12 cellular contexts compared by ENCODE assay signal in genomic region chr16:55832788-55833583, GRCh38. TPM values are rescaled to one million over a fixed set of nuclear protein-coding genes. Genes with fewer than 3 reads are reported as not detected.
A peak's percentile ranks its signal among the peaks of the same experiment; 100 is the strongest.
DNase-seq lines count a peak whose midpoint lies in the region; ATAC-seq and TF ChIP-seq lines count a peak whose summit lies in the region.
"Had no signal": no experiment of that assay in that cellular context is flagged by ENCODE, and none has a peak within 500 bp of the region (broad histone marks: within the 10 kb centered on the region; RNA-seq: fewer than 3 reads in every experiment).

Gene CES1 (minus strand): TSS chr16:55833096. CDS start chr16:55833055, 41 bp downstream.

- no peak for TF ChIP-seq POLR2A in esophagus muscularis mucosa (IDR thresholded peaks at IDR 0.05; ENCODE audit: low read depth)

- WGBS in esophagus muscularis mucosa, result 67% methylated on average over 24 of the region's 27 CpGs

- H3K4me3 Mint-ChIP-seq in activated CD8-positive, alpha-beta T cell treated with anti-CD3 and anti-CD28 coated beads for 36 hours, result no peak within 1 kb of the TSS
- H3K4me3 Mint-ChIP-seq: activated CD8-positive, alpha-beta memory T cell treated with anti-CD3 and anti-CD28 coated beads, Interleukin-2, amount 10 ng/mL, durations not matched to agents 7 days and 5 days had no signal

- TF ChIP-seq EP300 in esophagus muscularis mucosa (IDR thresholded peaks at IDR 0.05), result no peak

- peak within 1 kb of the TSS in 3 of 4 donors; percentile 30 to 64 (median 46) for H3K27ac ChIP-seq in esophagus muscularis mucosa (replicated peaks in 1 of 4)
- no peak within 1 kb of the TSS for H3K27ac ChIP-seq in thoracic aorta
- H3K27ac ChIP-seq: KMS-11 had no signal

- H3K4me1 Mint-ChIP-seq in activated CD8-positive, alpha-beta T cell treated with anti-CD3 and anti-CD28 coated beads for 36 hours (ENCODE audit: low read depth), result no peaks in the 10 kb centered on the region
- H3K4me1 Mint-ChIP-seq: activated CD8-positive, alpha-beta memory T cell treated with anti-CD3 and anti-CD28 coated beads, Interleukin-2, amount 10 ng/mL, durations not matched to agents 7 days and 5 days had no signal

- H3K4me3 ChIP-seq in esophagus muscularis mucosa (peak within 1 kb of the TSS; percentile 12 to 45 (median 20)), thoracic aorta (no peak within 1 kb of the TSS)

- H3K36me3 ChIP-seq in esophagus muscularis mucosa, result no peaks in the 10 kb centered on the region
- no peaks in the 10 kb centered on the region for H3K36me3 ChIP-seq in thoracic aorta

- H3K4me1 ChIP-seq in esophagus muscularis mucosa, result peaks cover 0 to 13% (median 0%) of the 10 kb centered on the region in 4 donors
- no peaks in the 10 kb centered on the region for H3K4me1 ChIP-seq in thoracic aorta (ENCODE audit: control insufficient read depth in 1 of 2, low read depth in 2 of 2)

- ATAC-seq in thoracic aorta (ENCODE audit: insufficient number of reproducible peaks, low FRiP score, low read depth), result no peak
- no peak for ATAC-seq in activated CD8-positive, alpha-beta T cell treated with anti-CD3 and anti-CD28 coated beads for 36 hours
- no peak for ATAC-seq in HG03565 (IDR thresholded peaks at IDR 0.05; ENCODE audit: unreplicated experiment)
- ATAC-seq: activated CD8-positive, alpha-beta memory T cell treated with anti-CD3 and anti-CD28 coated beads, Interleukin-2, amount 10 ng/mL, durations not matched to agents 7 days and 5 days had no signal

- H3K36me3 Mint-ChIP-seq in activated CD8-positive, alpha-beta T cell treated with anti-CD3 and anti-CD28 coated beads for 36 hours (ENCODE audit: low read depth), result no peaks in the 10 kb centered on the region
- H3K36me3 Mint-ChIP-seq: activated CD8-positive, alpha-beta memory T cell treated with anti-CD3 and anti-CD28 coated beads, Interleukin-2, amount 10 ng/mL, durations not matched to agents 7 days and 5 days had no signal

- intact Hi-C loops in esophagus muscularis mucosa (cut with DNase I), result no loop called here
- intact Hi-C loops in activated CD8-positive, alpha-beta T cell treated with anti-CD3 and anti-CD28 coated beads for 36 hours (cut with micrococcal nuclease), result no loop called here

- H3K9me3 Mint-ChIP-seq in activated CD8-positive, alpha-beta T cell treated with anti-CD3 and anti-CD28 coated beads for 36 hours, result no peaks in the 10 kb centered on the region

- peaks cover 0 to 12% (median 0%) of the 10 kb centered on the region in 4 donors for H3K27me3 ChIP-seq in esophagus muscularis mucosa
- no peaks in the 10 kb centered on the region for H3K27me3 ChIP-seq in thoracic aorta (replicated peaks; ENCODE audit: insufficient read depth)

- DNase-seq in NOMO-1 treated with DMSO at 0.1 percent for 48 hours (lab: John Stamatoyannopoulos, UW; ENCODE audit: unreplicated experiment), result peak; percentile 99
- peak; percentile 92 for DNase-seq in esophagus muscularis mucosa (ENCODE audit: extremely low spot score)
- no peak for DNase-seq in mesenteric fat pad (ENCODE audit: low spot score)
- no peak for DNase-seq in thoracic aorta (ENCODE audit: low spot score)
- DNase-seq in T-helper 9 cell, result no peak
- no peak for DNase-seq in activated CD8-positive, alpha-beta T cell treated with anti-CD3 and anti-CD28 coated beads for 36 hours
- DNase-seq in NCI-H446 treated with DMSO at 0.1 percent for 48 hours (lab: John Stamatoyannopoulos, UW), result no peak
- DNase-seq: activated CD8-positive, alpha-beta memory T cell treated with anti-CD3 and anti-CD28 coated beads, Interleukin-2, amount 10 ng/mL, durations not matched to agents 7 days and 5 days had no signal

- peaks cover 3% of the 10 kb centered on the region for H3K27me3 Mint-ChIP-seq in activated CD8-positive, alpha-beta T cell treated with anti-CD3 and anti-CD28 coated beads for 36 hours

- no peak within 1 kb of the TSS for H3K27ac Mint-ChIP-seq in activated CD8-positive, alpha-beta T cell treated with anti-CD3 and anti-CD28 coated beads for 36 hours
- H3K27ac Mint-ChIP-seq: activated CD8-positive, alpha-beta memory T cell treated with anti-CD3 and anti-CD28 coated beads, Interleukin-2, amount 10 ng/mL, durations not matched to agents 7 days and 5 days had no signal

- TF ChIP-seq CTCF in esophagus muscularis mucosa (IDR thresholded peaks at IDR 0.05) (no peak), thoracic aorta (IDR thresholded peaks at IDR 0.05) (no peak)
- no peak for TF ChIP-seq CTCF in activated CD8-positive, alpha-beta T cell treated with anti-CD3 and anti-CD28 coated beads for 36 hours (IDR thresholded peaks at IDR 0.05)

- CTCF ChIA-PET in activated CD8-positive, alpha-beta T cell treated with anti-CD3 and anti-CD28 coated beads for 36 hours (lab: Charles Lee), result no interaction called here

- H3K9me3 ChIP-seq in esophagus muscularis mucosa (no peaks in the 10 kb centered on the region), thoracic aorta (no peaks in the 10 kb centered on the region)

- POLR2A ChIA-PET in activated CD8-positive, alpha-beta T cell treated with anti-CD3 and anti-CD28 coated beads for 36 hours (lab: Charles Lee), result no interaction called here

RNA-seq across cellular contexts. Expression of gene CES1, which starts in this region (rescaled TPM):
- 10 to 100 TPM in 3 of 4 donors, 1 to 10 TPM in 1; 6.7 to 71.8 (median 20.1) TPM for total RNA-seq in esophagus muscularis mucosa
- 401 TPM for total RNA-seq in mesenteric fat pad
- 10 to 100 TPM; 22.7 to 24.8 TPM for total RNA-seq in thoracic aorta
- not detected for total RNA-seq in activated CD8-positive, alpha-beta T cell treated with anti-CD3 and anti-CD28 coated beads for 36 hours
- total RNA-seq: myocyte; T-helper 1 cell treated with Interleukin-12 subunit alpha and Interleukin-12 subunit beta and Interleukin-4 antibody, amounts not matched to agents 30 ng/mL and 1 ng/mL, for 36 hours had no signal

Comparison
In these comparisons a context has a peak if more than half of its experiments do, and no peak if none do; other contexts are left out.
1. RNA of gene CES1 (total RNA-seq): 401 TPM in mesenteric fat pad (single experiment), 6.7 to 71.8 TPM in esophagus muscularis mucosa and 22.7 to 24.8 TPM in thoracic aorta; not detected in activated CD8-positive, alpha-beta T cell treated with anti-CD3 and anti-CD28 coated beads for 36 hours; every median in the first group is over 4 times any median in the second.
2. DNase-seq: peak in NOMO-1 treated with DMSO at 0.1 percent for 48 hours (single experiment) and esophagus muscularis mucosa (single experiment); none in mesenteric fat pad (single experiment), thoracic aorta (single experiment), T-helper 9 cell (single experiment), activated CD8-positive, alpha-beta T cell treated with anti-CD3 and anti-CD28 coated beads for 36 hours (single experiment) and NCI-H446 treated with DMSO at 0.1 percent for 48 hours (single experiment).
3. H3K27ac ChIP-seq: peak in esophagus muscularis mucosa (3 of 4); none in thoracic aorta (0 of 2).